ENCODE assay signal across 1 cellular context in the genomic region with DNA sequence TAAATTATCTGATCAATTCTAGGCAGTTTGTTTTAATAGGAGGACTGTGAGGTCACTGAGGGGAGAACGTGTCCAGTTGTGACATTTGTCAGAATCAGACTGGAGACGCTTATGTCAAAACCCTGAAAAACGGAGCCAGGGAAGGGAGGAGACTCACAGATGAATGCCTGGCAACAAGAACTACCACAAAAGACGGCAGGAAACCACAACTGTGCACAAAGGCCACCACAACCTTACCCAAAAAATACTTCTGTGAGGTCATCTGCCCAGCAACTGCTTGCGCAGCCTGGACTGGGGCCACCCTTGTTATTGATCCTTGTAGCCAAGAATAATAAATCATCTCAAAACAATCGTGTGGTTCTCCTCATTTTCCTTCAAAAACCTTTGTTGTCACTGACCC.
TF ChIP-seq lines count a peak whose summit lies in the region.

No MANE protein-coding gene starts in this region.

TF ChIP-seq in GM12878, 131 proteins besides CTCF, POLR2A, EP300 and RAD21:
- 0 out of 2 replicates have a peak, but pooled peaks have one; percentile 30 for TF ChIP-seq CBFB (IDR thresholded peaks at IDR 0.05; ENCODE audit: low read depth)
- TF ChIP-seq ATF2 (IDR thresholded peaks at IDR 0.05; ENCODE audit: low read length) = peak; percentile 28; the same call in 1 of the 2 replicates
- 0 out of 2 replicates have a peak, but pooled peaks have one; percentile 38 for TF ChIP-seq CBX5 (IDR thresholded peaks at IDR 0.05; ENCODE audit: low read depth)
- TF ChIP-seq POLR2AphosphoS5 (IDR thresholded peaks at IDR 0.05; ENCODE audit: low read length) = no peak
- TF ChIP-seq CREM (IDR thresholded peaks at IDR 0.05; ENCODE audit: low read depth) = peak; percentile 80
- TF ChIP-seq SP1 (IDR thresholded peaks at IDR 0.05; ENCODE audit: low read depth, low read length) = no peak
- peak; percentile 93 for TF ChIP-seq RFX5 (IDR thresholded peaks at IDR 0.05; ENCODE audit: low read depth, low read length)
- TF ChIP-seq BMI1 (IDR thresholded peaks at IDR 0.05; ENCODE audit: borderline replicate concordance) = 0 out of 2 replicates have a peak, but pooled peaks have one; percentile 6
- TF ChIP-seq CREB1 (IDR thresholded peaks at IDR 0.05; ENCODE audit: low read depth) = peak; percentile 90
- TF ChIP-seq RUNX3 (IDR thresholded peaks at IDR 0.05; ENCODE audit: low read length) = peak; percentile 91
